In the genomic region with DNA sequence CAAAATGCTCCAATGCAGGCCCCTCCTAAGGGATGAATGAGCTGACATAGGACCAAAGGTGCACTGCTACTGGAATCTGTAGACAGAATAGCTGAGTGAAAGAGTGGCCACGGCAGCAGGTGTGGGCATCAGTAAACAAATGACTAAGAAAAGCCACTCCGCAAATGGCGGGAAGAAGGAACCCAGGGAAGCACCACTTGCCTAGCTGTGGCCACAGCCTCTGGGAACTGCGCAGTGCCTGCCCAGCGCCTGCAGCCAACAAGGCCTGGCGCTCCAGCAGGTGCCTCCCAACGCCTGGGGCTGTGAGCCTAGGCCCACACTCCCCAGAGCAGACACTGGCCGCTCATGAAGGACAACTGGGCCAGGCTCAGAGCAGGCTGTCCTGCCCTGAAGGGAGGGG, we compare ENCODE assay signal across 1 cellular context.
TF ChIP-seq lines count a peak whose summit lies in the region.

No MANE protein-coding gene starts in this region.

TF ChIP-seq in liver, 16 proteins besides CTCF, POLR2A, EP300 and RAD21 (continued from another document):
- TF ChIP-seq, protein P1, sequence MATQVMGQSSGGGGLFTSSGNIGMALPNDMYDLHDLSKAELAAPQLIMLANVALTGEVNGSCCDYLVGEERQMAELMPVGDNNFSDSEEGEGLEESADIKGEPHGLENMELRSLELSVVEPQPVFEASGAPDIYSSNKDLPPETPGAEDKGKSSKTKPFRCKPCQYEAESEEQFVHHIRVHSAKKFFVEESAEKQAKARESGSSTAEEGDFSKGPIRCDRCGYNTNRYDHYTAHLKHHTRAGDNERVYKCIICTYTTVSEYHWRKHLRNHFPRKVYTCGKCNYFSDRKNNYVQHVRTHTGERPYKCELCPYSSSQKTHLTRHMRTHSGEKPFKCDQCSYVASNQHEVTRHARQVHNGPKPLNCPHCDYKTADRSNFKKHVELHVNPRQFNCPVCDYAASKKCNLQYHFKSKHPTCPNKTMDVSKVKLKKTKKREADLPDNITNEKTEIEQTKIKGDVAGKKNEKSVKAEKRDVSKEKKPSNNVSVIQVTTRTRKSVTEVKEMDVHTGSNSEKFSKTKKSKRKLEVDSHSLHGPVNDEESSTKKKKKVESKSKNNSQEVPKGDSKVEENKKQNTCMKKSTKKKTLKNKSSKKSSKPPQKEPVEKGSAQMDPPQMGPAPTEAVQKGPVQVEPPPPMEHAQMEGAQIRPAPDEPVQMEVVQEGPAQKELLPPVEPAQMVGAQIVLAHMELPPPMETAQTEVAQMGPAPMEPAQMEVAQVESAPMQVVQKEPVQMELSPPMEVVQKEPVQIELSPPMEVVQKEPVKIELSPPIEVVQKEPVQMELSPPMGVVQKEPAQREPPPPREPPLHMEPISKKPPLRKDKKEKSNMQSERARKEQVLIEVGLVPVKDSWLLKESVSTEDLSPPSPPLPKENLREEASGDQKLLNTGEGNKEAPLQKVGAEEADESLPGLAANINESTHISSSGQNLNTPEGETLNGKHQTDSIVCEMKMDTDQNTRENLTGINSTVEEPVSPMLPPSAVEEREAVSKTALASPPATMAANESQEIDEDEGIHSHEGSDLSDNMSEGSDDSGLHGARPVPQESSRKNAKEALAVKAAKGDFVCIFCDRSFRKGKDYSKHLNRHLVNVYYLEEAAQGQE (IDR thresholded peaks at IDR 0.05), result no peak
